2 cellular contexts compared by ENCODE assay signal in genomic region chr7:40907286-40907685, GRCh38.
TF ChIP-seq lines count a peak whose summit lies in the region.

No MANE protein-coding gene starts in this region.

TF ChIP-seq in IMR-90, 13 proteins besides CTCF, POLR2A, EP300 and RAD21:
- TF ChIP-seq MAZ (IDR thresholded peaks at IDR 0.05; ENCODE audit: borderline replicate concordance, low read depth, low read length): no peak
- no peak for TF ChIP-seq FOS (IDR thresholded peaks at IDR 0.05; ENCODE audit: low read depth, low read length)
- no peak for TF ChIP-seq RCOR1 (IDR thresholded peaks at IDR 0.05; ENCODE audit: insufficient replicate concordance, low read length)
- no peak for TF ChIP-seq MAFK (IDR thresholded peaks at IDR 0.05; ENCODE audit: low read depth, low read length)
- TF ChIP-seq MXI1 (IDR thresholded peaks at IDR 0.05; ENCODE audit: borderline replicate concordance, low read depth, low read length): no peak
- no peak for TF ChIP-seq ELK1 (IDR thresholded peaks at IDR 0.05; ENCODE audit: borderline replicate concordance, low read depth, low read length)
- no peak for TF ChIP-seq SMC3 (IDR thresholded peaks at IDR 0.05; ENCODE audit: low read depth, low read length)
- no peak for TF ChIP-seq BHLHE40 (IDR thresholded peaks at IDR 0.05; ENCODE audit: low read depth, low read length)
- TF ChIP-seq CEBPB (IDR thresholded peaks at IDR 0.05; ENCODE audit: low read depth, low read length): no peak
- no peak for TF ChIP-seq RFX5 (IDR thresholded peaks at IDR 0.05; ENCODE audit: low read depth, low read length)
- no peak for TF ChIP-seq CHD1 (IDR thresholded peaks at IDR 0.05; ENCODE audit: low read depth, low read length)
- TF ChIP-seq USF2 (IDR thresholded peaks at IDR 0.05; ENCODE audit: low read depth, low read length): no peak
- no peak for TF ChIP-seq NFE2L2 (IDR thresholded peaks at IDR 0.05; ENCODE audit: low read depth, low read length)

TF ChIP-seq in GM12878, 131 proteins besides CTCF, POLR2A, EP300 and RAD21 (continued from another document):
- no peak for TF ChIP-seq WRNIP1 (IDR thresholded peaks at IDR 0.05; ENCODE audit: borderline replicate concordance, low read depth, low read length)
